Comparison of ENCODE assay signal across 8 cellular contexts in genomic region chr17:47066841-47067682, GRCh38.
DNase-seq lines count a peak whose midpoint lies in the region; ATAC-seq, FAIRE-seq and TF ChIP-seq lines count a peak whose summit lies in the region.

No MANE protein-coding gene starts in this region.

- peak overlapping the region; percentile 74 for H3K4me3 ChIP-seq in GM12864 (ENCODE audit: low read depth, low read length)
- peak overlapping the region; percentile 37 to 82 for H3K4me3 ChIP-seq in body of pancreas
- peak overlapping the region; percentile 62 for H3K4me3 ChIP-seq in iPS DF 6.9 (ENCODE audit: low read length)
- H3K4me3 ChIP-seq in sigmoid colon = peak overlapping the region; percentile 67 to 72 (median 70)

- TF ChIP-seq POLR2A in body of pancreas (IDR thresholded peaks at IDR 0.05) (peak; percentile 16 to 80 (median 78)), sigmoid colon (IDR thresholded peaks at IDR 0.05) (peak in 1 of 2 donors; percentile 45)

- H3K9me3 ChIP-seq in body of pancreas (no peaks in the 10 kb centered on the region), iPS DF 6.9 (ENCODE audit: control insufficient read depth, insufficient read depth, low read length) (no peaks in the 10 kb centered on the region), sigmoid colon (no peaks in the 10 kb centered on the region)

- H3K36me3 ChIP-seq in body of pancreas (replicated peaks in 1 of 2; ENCODE audit: insufficient read depth in 1 of 2, low read depth in 2 of 2) (no peaks in the 10 kb centered on the region), iPS DF 6.9 (ENCODE audit: control insufficient read depth, insufficient read depth, low read length) (no peaks in the 10 kb centered on the region), sigmoid colon (no peaks in the 10 kb centered on the region)

- no peak for TF ChIP-seq EP300 in sigmoid colon (IDR thresholded peaks at IDR 0.05)

- peak; percentile 77 for FAIRE-seq in TTC549 (lab: Jason Lieb, UNC)

- H3K27me3 ChIP-seq in body of pancreas (no peaks in the 10 kb centered on the region), iPS DF 6.9 (ENCODE audit: control insufficient read depth, insufficient read depth, low read length) (no peaks in the 10 kb centered on the region; the same call in 1 of the 2 replicates), sigmoid colon (no peaks in the 10 kb centered on the region)

- H3K27ac ChIP-seq in body of pancreas = peak overlapping the region in 3 of 4 donors; percentile 44 to 86 (median 84)
- H3K27ac ChIP-seq in iPS DF 6.9 (ENCODE audit: low read length) = no peak overlapping the region
- H3K27ac ChIP-seq in sigmoid colon = peak overlapping the region; percentile 81 to 89 (median 84)

- intact Hi-C loops in body of pancreas (cut with DNase I) = no loop called here
- intact Hi-C loops in sigmoid colon (cut with DNase I) = no loop called here

- ATAC-seq in HG02973 (IDR thresholded peaks at IDR 0.05; ENCODE audit: unreplicated experiment) (peak; percentile 83), body of pancreas (peak; percentile 97)

- 2 to 6% methylated on average over 13 to 17 of the region's 18 CpGs for WGBS in body of pancreas, 2 donors
- WGBS in iPS DF 6.9 (ENCODE audit: insufficient coverage, insufficient read length) = no CpG with 5 or more reads among the region's 18 CpGs
- WGBS in sigmoid colon, 2 donors = 4 to 5% methylated on average over 18 of the region's 18 CpGs

- DNase-seq in GM12864 (ENCODE audit: low read depth) (peak; percentile 78), NCI-H2107 treated with DMSO at 0.1 percent for 48 hours (lab: John Stamatoyannopoulos, UW; ENCODE audit: unreplicated experiment) (peak; percentile 77), body of pancreas (peak; percentile 80 to 85 (median 84)), iPS DF 6.9 (ENCODE audit: low read depth, low spot score) (peak; percentile 75), sigmoid colon (peak; percentile 89), cortex of kidney (lab: John Stamatoyannopoulos, UW) (no peak)

- H3K4me1 ChIP-seq in body of pancreas (peaks cover 9% of the 10 kb centered on the region), iPS DF 6.9 (ENCODE audit: control insufficient read depth, insufficient read depth, low read length) (no peaks in the 10 kb centered on the region; the same call in 1 of the 2 replicates), sigmoid colon (peaks cover 0 to 19% (median 5%) of the 10 kb centered on the region in 4 donors)

- no peak for TF ChIP-seq CTCF in GM12864 (IDR thresholded peaks at IDR 0.05; ENCODE audit: low read depth, low read length, missing control alignments)
- TF ChIP-seq CTCF in body of pancreas (IDR thresholded peaks at IDR 0.05) = peak in 3 of 7 experiments; percentile 19 to 32 (median 21)
- peak in 3 of 4 experiments; percentile 14 to 23 (median 14) for TF ChIP-seq CTCF in sigmoid colon (IDR thresholded peaks at IDR 0.05)
